In the genomic region with DNA sequence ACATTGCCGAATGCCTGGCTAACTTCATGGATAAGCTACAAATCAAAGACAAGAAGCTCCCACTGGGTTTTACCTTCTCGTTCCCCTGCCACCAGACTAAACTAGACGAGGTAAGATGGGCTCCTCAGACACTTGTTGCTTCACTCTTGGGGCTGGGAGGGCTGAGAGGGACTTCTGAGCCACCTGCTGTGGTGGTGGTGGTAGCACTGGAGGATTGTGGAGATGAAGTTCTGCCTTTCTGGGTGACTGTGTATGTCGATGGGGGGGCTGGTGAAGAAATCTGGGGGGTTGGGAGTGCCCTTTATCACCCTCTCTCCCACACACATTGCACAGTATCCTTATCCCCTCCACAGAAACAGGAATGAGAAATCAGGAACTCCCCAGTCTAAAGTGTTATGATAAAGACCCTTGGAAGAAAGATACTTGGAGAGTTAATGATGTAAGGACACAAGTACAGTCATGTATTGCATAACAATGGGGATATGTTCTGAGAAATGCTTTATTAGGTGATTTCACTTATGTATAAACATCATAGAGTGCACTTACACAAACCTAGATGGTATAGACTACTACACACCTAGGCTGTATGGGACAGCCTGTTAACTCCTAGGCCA, we compare ENCODE assay signal across 27 cellular contexts. TPM values are rescaled to one million over a fixed set of nuclear protein-coding genes. Genes with fewer than 3 reads are reported as not detected.
DNase-seq lines count a peak whose midpoint lies in the region; ATAC-seq and TF ChIP-seq lines count a peak whose summit lies in the region.
"Had no signal": no experiment of that assay in that cellular context is flagged by ENCODE, and none has a peak within 500 bp of the region (broad histone marks: within the 10 kb centered on the region; RNA-seq: fewer than 3 reads in every experiment).

No MANE protein-coding gene starts in this region.

- H4K8ac ChIP-seq in IMR-90 (ENCODE audit: low read depth in 2 of 2, low read length in 2 of 2): no peak overlapping the region

- H2AK5ac ChIP-seq in IMR-90 (ENCODE audit: low read depth, low read length): no peak overlapping the region

- no TSS peak for BruUV-seq in IMR-90 (replicated peaks; lab: Mats Ljungman, UMichigan)

- H3K14ac ChIP-seq in IMR-90 (replicated peaks; ENCODE audit: low read depth, low read length): no peak overlapping the region

- H3K9ac ChIP-seq in IMR-90 (ENCODE audit: low read depth, low read length): no peak overlapping the region

- no peak overlapping the region for H4K91ac ChIP-seq in IMR-90 (ENCODE audit: insufficient read depth, low read depth, low read length)

- no peak overlapping the region for H3K4me2 ChIP-seq in IMR-90 (ENCODE audit: low read depth, low read length)
- H3K4me2 ChIP-seq: smooth muscle cell had no signal

- POLR2A ChIA-PET in IMR-90 (lab: Charles Lee; ENCODE audit: unreplicated experiment): no interaction called here

- peaks cover 27% of the 10 kb centered on the region for H4K20me1 ChIP-seq in IMR-90 (ENCODE audit: insufficient read depth, low read length)

- in situ Hi-C loops in IMR-90 (cut with MboI; ENCODE audit: low sequenced_read_pairs): loop anchor here (25.0 kb wide), 1 partner anchor 385 kb away; the partner anchor contains the start of genes CCDC142, LBX2 and TTC31

- TF ChIP-seq POLR2A in IMR-90 (IDR thresholded peaks at IDR 0.05; ENCODE audit: low read depth, low read length): no peak

- no peak for TF ChIP-seq RAD21 in IMR-90 (IDR thresholded peaks at IDR 0.05; ENCODE audit: low read length)

- CTCF ChIA-PET in IMR-90 (lab: Yijun Ruan, JAX): no interaction called here

- intact Hi-C loops in IMR-90 (cut with micrococcal nuclease): no loop called here

- no peak overlapping the region for H3K4ac ChIP-seq in IMR-90 (ENCODE audit: low read depth, low read length)

- ATAC-seq in IMR-90 (ENCODE audit: low read depth): no peak
- peak; percentile 16 for ATAC-seq in omental fat pad (ENCODE audit: low FRiP score)
- ATAC-seq in HG03196 (IDR thresholded peaks at IDR 0.05; ENCODE audit: unreplicated experiment): no peak
- ATAC-seq: activated naive CD4-positive, alpha-beta T cell treated with anti-CD3 and anti-CD28 coated beads, Interleukin-2, amount 50 U/mL, for 72 hours; K562 had no signal

- H3K27ac ChIP-seq in IMR-90 (ENCODE audit: insufficient read depth, low read length): no peak overlapping the region
- H3K27ac ChIP-seq: dorsolateral prefrontal cortex, SK-N-MC, VCaP had no signal

- peaks cover 11% of the 10 kb centered on the region for H3K9me1 ChIP-seq in IMR-90 (ENCODE audit: insufficient read depth, low read length)

- no peaks in the 10 kb centered on the region for H3K9me3 ChIP-seq in IMR-90 (ENCODE audit: control insufficient read depth, insufficient read depth, low read length)
- H3K9me3 ChIP-seq: MG63 had no signal

- no peak overlapping the region for H3K23ac ChIP-seq in IMR-90 (ENCODE audit: low read depth, low read length)

- H3K36me3 ChIP-seq in IMR-90 (ENCODE audit: control insufficient read depth, insufficient read depth, low read length): peaks cover 48% of the 10 kb centered on the region

- DNase-seq in NOMO-1 treated with DMSO at 0.1 percent for 48 hours (lab: John Stamatoyannopoulos, UW; ENCODE audit: unreplicated experiment) (peak; percentile 35), NOMO-1 treated with dmso at 0.1 percent for 144 hours (lab: John Stamatoyannopoulos, UW; ENCODE audit: unreplicated experiment) (no peak), IMR-90 (peak; percentile 39), epithelial cell of esophagus (ENCODE audit: low read depth) (peak; percentile 42), omental fat pad (ENCODE audit: low spot score) (no peak), EL (no peak)
- no peak for DNase-seq in stimulated activated CD4-positive, alpha-beta T cell treated with anti-CD3 and anti-CD28 coated beads, Interleukin-2, amount 100 ng/mL, for 48 hours
- DNase-seq: 8988T; activated CD4-positive, alpha-beta T cell treated with anti-CD3 and anti-CD28 coated beads, Interleukin-2, amount 50 U/mL, for 4 hours; activated CD8-positive, alpha-beta memory T cell treated with anti-CD3 and anti-CD28 coated beads, Interleukin-2, amount 50 U/mL, for 4 hours; aorta; caudate nucleus; dorsolateral prefrontal cortex; H9; head of caudate nucleus; kidney glomerular epithelial cell; MG63; NCI-H524 treated with DMSO at 0.1 percent for 48 hours; nucleus accumbens; stimulated activated CD4-positive, alpha-beta T cell treated with anti-CD3 and anti-CD28 coated beads, Interleukin-2, amount 100 ng/mL, for 24 hours; substantia nigra had no signal

- no peaks in the 10 kb centered on the region for H3K27me3 ChIP-seq in IMR-90 (ENCODE audit: control insufficient read depth, insufficient read depth, low read length)
- H3K27me3 ChIP-seq: MG63 had no signal

- H2AFZ ChIP-seq in IMR-90 (replicated peaks; ENCODE audit: low read length, poor library complexity): no peak overlapping the region

- H3K79me1 ChIP-seq in IMR-90 (ENCODE audit: low read depth in 1 of 2, low read length in 2 of 2): peaks cover 47 to 57% of the 10 kb centered on the region in 2 experiments

- H4K5ac ChIP-seq in IMR-90 (ENCODE audit: low read depth, low read length): no peak overlapping the region

- no peak overlapping the region for H2AK9ac ChIP-seq in IMR-90 (replicated peaks; ENCODE audit: low read depth, low read length, poor library complexity)

- no CpG with 5 or more reads among the region's 4 CpGs for WGBS in IMR-90 (ENCODE audit: extremely low coverage in 2 of 2, insufficient read length in 1 of 2), 2 experiments

- no peak overlapping the region for H2BK20ac ChIP-seq in IMR-90 (ENCODE audit: low read depth, low read length)

- H3K4me1 ChIP-seq in IMR-90 (ENCODE audit: control insufficient read depth, insufficient read depth, low read length): peaks cover 24% of the 10 kb centered on the region

- no peak overlapping the region for H3K56ac ChIP-seq in IMR-90 (ENCODE audit: extremely low read depth, insufficient read depth, low read length)

- H2BK5ac ChIP-seq in IMR-90 (ENCODE audit: low read depth, low read length, poor library complexity, severe bottlenecking): no peak overlapping the region

- TF ChIP-seq CTCF in IMR-90 (conservative IDR thresholded peaks at IDR 0.05; ENCODE audit: low read depth, low read length) (no peak), epithelial cell of esophagus (IDR thresholded peaks at IDR 0.05; ENCODE audit: insufficient read depth, low read depth, low read length, missing control alignments) (no peak), omental fat pad (IDR thresholded peaks at IDR 0.05) (no peak)

- H2BK15ac ChIP-seq in IMR-90 (ENCODE audit: low read depth, low read length): no peak overlapping the region

- H3K18ac ChIP-seq in IMR-90 (ENCODE audit: low read depth, low read length): no peak overlapping the region

- dilution Hi-C loops in IMR-90 (cut with HindIII; ENCODE audit: low sequenced_read_pairs, unreplicated experiment): no loop called here

- no peak overlapping the region for H3K4me3 ChIP-seq in IMR-90 (ENCODE audit: insufficient read depth, low read depth, low read length)
- no peak overlapping the region for H3K4me3 ChIP-seq in epithelial cell of esophagus (ENCODE audit: low read length)
- H3K4me3 ChIP-seq: dorsolateral prefrontal cortex, K562, MG63, SK-N-MC, smooth muscle cell had no signal

- no peak overlapping the region for H2BK120ac ChIP-seq in IMR-90 (ENCODE audit: low read depth, low read length)

TF ChIP-seq in IMR-90, 13 proteins besides CTCF, POLR2A, EP300 and RAD21:
- TF ChIP-seq CEBPB (IDR thresholded peaks at IDR 0.05; ENCODE audit: low read depth, low read length) (peak; percentile 78), MAFK (IDR thresholded peaks at IDR 0.05; ENCODE audit: low read depth, low read length) (no peak)
TF ChIP-seq in IMR-90: peak in this region for 1.

RNA-seq across cellular contexts. Expression of gene HK2, which starts 38.5 kb away (rescaled TPM):
- total RNA-seq in IMR-90 (2012; rRNA removed): 17.4 and 17.8 TPM in 2 replicates
- polyA plus RNA-seq in IMR-90 (2012; rRNA removed): 18.7 and 20.9 TPM in 2 replicates
- 13.3 and 14.0 TPM in 2 replicates for polyA plus RNA-seq in IMR-90 (2012; cell fraction: cytosol; rRNA removed)
- 17.6 and 26.9 TPM in 2 replicates for polyA plus RNA-seq in IMR-90 (2012; cell fraction: nucleus; rRNA removed; ENCODE audit: low replicate concordance)
- total RNA-seq in omental fat pad: 10 to 100 TPM; 31.3 to 79.9 (median 43.8) TPM

Comparison
In these comparisons a context has a peak if more than half of its experiments do, and no peak if none do; other contexts are left out.
1. DNase-seq: peak in NOMO-1 treated with DMSO at 0.1 percent for 48 hours (single experiment), IMR-90 (single experiment) and epithelial cell of esophagus (single experiment); none in NOMO-1 treated with dmso at 0.1 percent for 144 hours (single experiment), omental fat pad (single experiment), EL (single experiment) and stimulated activated CD4-positive, alpha-beta T cell treated with anti-CD3 and anti-CD28 coated beads, Interleukin-2, amount 100 ng/mL, for 48 hours (0 of 2).